Comparison of ENCODE assay signal across 23 cellular contexts in the genomic region with DNA sequence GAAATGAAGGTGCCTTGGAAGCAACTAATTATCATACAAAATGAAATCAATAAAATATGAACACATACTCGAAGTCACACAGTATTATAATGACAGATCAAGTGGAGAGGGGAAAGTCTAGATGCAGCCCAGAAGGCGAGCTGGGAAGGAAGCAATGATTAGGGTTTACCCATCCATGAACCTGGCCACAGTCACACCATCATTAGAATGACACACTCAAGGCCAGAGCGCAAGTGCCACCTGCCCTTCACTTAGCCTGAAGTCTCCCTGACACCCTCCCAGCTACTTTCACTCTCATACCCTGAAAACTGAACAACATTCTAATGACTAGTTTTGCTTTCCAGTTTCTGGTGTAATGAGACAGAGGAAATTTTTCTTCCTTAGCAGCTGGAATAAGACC.
"Had no signal": no experiment of that assay in that cellular context is flagged by ENCODE, and none has a peak within 500 bp of the region (broad histone marks: within the 10 kb centered on the region; RNA-seq: fewer than 3 reads in every experiment).

No MANE protein-coding gene starts in this region.

- H3K27me3 ChIP-seq: hepatocyte, spleen, upper lobe of left lung, uterus had no signal

- H2AFZ ChIP-seq: hepatocyte had no signal

- H3K27me3 Mint-ChIP-seq: memory B cell; stimulated activated naive CD8-positive, alpha-beta T cell treated with anti-CD3 and anti-CD28 coated beads, Interleukin-15, Interleukin-2, amounts not matched to agents 100 ng/mL and 50 ng/mL, for 24 hours had no signal

- ATAC-seq: left cardiac atrium; lower lobe of right lung; natural killer cell; sciatic nerve; stimulated activated memory B cell treated with anti-CD40 and anti-IgM and Interleukin-4, amounts not matched to agents 10 μg/mL and 1 μg/mL and 100 μg/mL, for 72 hours had no signal

- H3K4me1 ChIP-seq: left ventricle myocardium inferior, lower lobe of right lung, tibial artery, upper lobe of left lung, uterus had no signal

- H3K36me3 Mint-ChIP-seq: memory B cell; mesothelial cell of epicardium; natural killer cell; stimulated activated memory B cell treated with anti-CD40 and anti-IgM and Interleukin-4, amounts not matched to agents 10 μg/mL and 1 μg/mL and 100 μg/mL, for 72 hours had no signal

- H3K4me3 Mint-ChIP-seq: memory B cell; mesothelial cell of epicardium; natural killer cell; neural crest cell; stimulated activated memory B cell treated with anti-CD40 and anti-IgM and Interleukin-4, amounts not matched to agents 10 μg/mL and 1 μg/mL and 100 μg/mL, for 72 hours; stimulated activated naive CD8-positive, alpha-beta T cell treated with anti-CD3 and anti-CD28 coated beads, Interleukin-15, Interleukin-2, amounts not matched to agents 100 ng/mL and 50 ng/mL, for 24 hours had no signal

- H3K79me2 ChIP-seq: hepatocyte had no signal

- H3K9me3 ChIP-seq: left ventricle myocardium inferior, lower lobe of right lung, spleen, tibial artery, upper lobe of left lung, uterus had no signal

- H3K36me3 ChIP-seq: left ventricle myocardium inferior, lower lobe of right lung, spleen, tibial artery, upper lobe of left lung, uterus had no signal

- H3K4me2 ChIP-seq: hepatocyte had no signal

- H3K4me3 ChIP-seq: hepatocyte, left ventricle myocardium inferior, lower lobe of right lung, spleen, tibial artery, upper lobe of left lung, uterus had no signal

- H3K9me3 Mint-ChIP-seq: memory B cell; mesothelial cell of epicardium; natural killer cell; neural crest cell; stimulated activated naive CD8-positive, alpha-beta T cell treated with anti-CD3 and anti-CD28 coated beads, Interleukin-15, Interleukin-2, amounts not matched to agents 100 ng/mL and 50 ng/mL, for 24 hours had no signal

- FAIRE-seq: kidney had no signal

- DNase-seq: effector CD8-positive, alpha-beta T cell; foreskin melanocyte; head of caudate nucleus; kidney; left cardiac atrium; left ventricle myocardium inferior; lower lobe of right lung; natural killer cell; posterior cingulate gyrus; spleen; stimulated activated CD4-positive, alpha-beta T cell treated with anti-CD3 and anti-CD28 coated beads, Interleukin-15, amount 100 ng/mL, for 24 hours; stimulated activated CD4-positive, alpha-beta T cell treated with anti-CD3 and anti-CD28 coated beads, Interleukin-1b, Interleukin-23, amount 100 ng/mL, for 48 hours; stimulated activated CD4-positive, alpha-beta T cell treated with anti-CD3 and anti-CD28 coated beads, Interleukin-4, amount 100 ng/mL, for 24 hours; tibial artery; upper lobe of left lung; uterus had no signal

- H3K27ac Mint-ChIP-seq: memory B cell; mesothelial cell of epicardium; natural killer cell; stimulated activated memory B cell treated with anti-CD40 and anti-IgM and Interleukin-4, amounts not matched to agents 10 μg/mL and 1 μg/mL and 100 μg/mL, for 72 hours had no signal

- H3K4me1 Mint-ChIP-seq: natural killer cell had no signal

- H3K27ac ChIP-seq: hepatocyte, left ventricle myocardium inferior, lower lobe of right lung, spleen, tibial artery, upper lobe of left lung, uterus had no signal
